16 cellular contexts compared by ENCODE assay signal in genomic region chr11:19646921-19647320, GRCh38.
DNase-seq lines count a peak whose midpoint lies in the region; ATAC-seq and TF ChIP-seq lines count a peak whose summit lies in the region.
"Had no signal": no experiment of that assay in that cellular context is flagged by ENCODE, and none has a peak within 500 bp of the region (broad histone marks: within the 10 kb centered on the region; RNA-seq: fewer than 3 reads in every experiment).

No MANE protein-coding gene starts in this region.

- no peaks in the 10 kb centered on the region for H3K27me3 ChIP-seq in BE2C
- no peaks in the 10 kb centered on the region for H3K27me3 ChIP-seq in muscle layer of colon (ENCODE audit: control insufficient read depth in 1 of 2, insufficient read depth in 2 of 2, low read length in 2 of 2)
- H3K27me3 ChIP-seq: tibial artery had no signal

- H3K4me3 ChIP-seq in BE2C (ENCODE audit: low read depth, low read length) (no peak overlapping the region), cardiac fibroblast (replicated peaks in 1 of 2; ENCODE audit: low read depth in 2 of 2, low read length in 2 of 2) (no peak overlapping the region), muscle layer of colon (ENCODE audit: low read depth in 1 of 2, low read length in 2 of 2) (no peak overlapping the region)
- H3K4me3 ChIP-seq: GM12878, tibial artery had no signal

- H3K27ac ChIP-seq in muscle layer of colon (ENCODE audit: low read depth, low read length) = peak overlapping the region; percentile 27
- H3K27ac ChIP-seq: tibial artery had no signal

- H3K9ac ChIP-seq in muscle layer of colon (ENCODE audit: low read length) = no peak overlapping the region

- DNase-seq in BE2C = peak; percentile 19
- peak; percentile 91 for DNase-seq in NCI-H2196 (lab: John Stamatoyannopoulos, UW; ENCODE audit: unreplicated experiment)
- peak; percentile 82 to 89 for DNase-seq in cardiac fibroblast (ENCODE audit: low read depth in 2 of 2)
- DNase-seq in T-helper 1 cell = no peak
- no peak for DNase-seq in NCI-H1436 (lab: John Stamatoyannopoulos, UW)
- DNase-seq: activated CD4-positive, alpha-beta T cell treated with anti-CD3 and anti-CD28 coated beads, Interleukin-2, amount 50 U/mL, for 4 hours; activated naive CD4-positive, alpha-beta T cell; CD4-positive, CD25-positive, alpha-beta regulatory T cell; midbrain; NCI-H524 had no signal

- ATAC-seq in HG03442 (IDR thresholded peaks at IDR 0.05; ENCODE audit: unreplicated experiment) (no peak), HG02623 (IDR thresholded peaks at IDR 0.05; ENCODE audit: unreplicated experiment) (no peak)
- ATAC-seq: GM12878, HCT116 had no signal

- no peaks in the 10 kb centered on the region for H3K9me3 ChIP-seq in BE2C
- no peaks in the 10 kb centered on the region for H3K9me3 ChIP-seq in muscle layer of colon (ENCODE audit: low read length)
- H3K9me3 ChIP-seq: tibial artery had no signal

- TF ChIP-seq CTCF in BE2C (IDR thresholded peaks at IDR 0.05; ENCODE audit: low read depth, low read length) = no peak
- no peak for TF ChIP-seq CTCF in cardiac fibroblast (IDR thresholded peaks at IDR 0.05; ENCODE audit: low read depth, low read length)

- no peaks in the 10 kb centered on the region for H3K36me3 ChIP-seq in BE2C
- H3K36me3 ChIP-seq in muscle layer of colon (ENCODE audit: insufficient read depth, low read length) = no peaks in the 10 kb centered on the region
- H3K36me3 ChIP-seq: tibial artery had no signal

- H3K4me1 ChIP-seq in BE2C (no peaks in the 10 kb centered on the region), muscle layer of colon (ENCODE audit: insufficient read depth, low read length) (peaks cover 29% of the 10 kb centered on the region)

Comparison
In these comparisons a context has a peak if more than half of its experiments do, and no peak if none do; other contexts are left out.
1. DNase-seq: peak in BE2C (single experiment), NCI-H2196 (single experiment) and cardiac fibroblast (2 of 2); none in T-helper 1 cell (0 of 5) and NCI-H1436 (single experiment).